ENCODE assay signal across 2 cellular contexts in genomic region chr6:6665505-6665904, GRCh38.
TF ChIP-seq lines count a peak whose summit lies in the region.

No MANE protein-coding gene starts in this region.

TF ChIP-seq in H1, 55 proteins besides CTCF, POLR2A, EP300 and RAD21 (continued from another document):
- peak; percentile 90 for TF ChIP-seq SP1 (IDR thresholded peaks at IDR 0.05; ENCODE audit: low read depth, low read length)
- 0 out of 2 replicates have a peak, but pooled peaks have one; percentile 89 for TF ChIP-seq RXRA (IDR thresholded peaks at IDR 0.05; ENCODE audit: insufficient read depth, low read depth, low read length)
- TF ChIP-seq PHF8 (conservative IDR thresholded peaks at IDR 0.05; ENCODE audit: low read depth, low read length), result no peak
- no peak for TF ChIP-seq SAP30 (IDR thresholded peaks at IDR 0.05; ENCODE audit: insufficient read depth, insufficient replicate concordance, low read length)
- no peak for TF ChIP-seq CBX5 (IDR thresholded peaks at IDR 0.05; ENCODE audit: low read depth, low read length)
- TF ChIP-seq TAF1 (IDR thresholded peaks at IDR 0.05; ENCODE audit: low read depth, low read length), result 0 out of 2 replicates have a peak, but pooled peaks have one; percentile 24
- TF ChIP-seq KDM5A (IDR thresholded peaks at IDR 0.05; ENCODE audit: low read length), result no peak
- TF ChIP-seq NANOG (IDR thresholded peaks at IDR 0.05; ENCODE audit: insufficient read depth, low read depth, low read length, poor library complexity, severe bottlenecking), result no peak
- TF ChIP-seq MAFK (IDR thresholded peaks at IDR 0.05; ENCODE audit: low read depth, low read length), result no peak
- TF ChIP-seq SIN3A (conservative IDR thresholded peaks at IDR 0.05 in 1 of 2, IDR thresholded peaks at IDR 0.05 in 1 of 2; ENCODE audit: low read depth in 1 of 2, low read length in 2 of 2), result peak in 1 of 2 experiments; percentile 58; a peak in 1 of 4 replicates

TF ChIP-seq in neural cell, 6 proteins besides CTCF, POLR2A, EP300 and RAD21 (continued from another document):
- peak; percentile 39 for TF ChIP-seq POLR2AphosphoS5 (IDR thresholded peaks at IDR 0.05)
- no peak for TF ChIP-seq MXI1 (conservative IDR thresholded peaks at IDR 0.05; ENCODE audit: poor library complexity, severe bottlenecking)
- TF ChIP-seq EZH2 (IDR thresholded peaks at IDR 0.05; ENCODE audit: borderline replicate concordance, insufficient read depth, low read length, poor library complexity, severe bottlenecking), result no peak
- no peak for TF ChIP-seq TAF1 (IDR thresholded peaks at IDR 0.05; ENCODE audit: low read depth)
TF ChIP-seq in neural cell: peak in this region for 1.
